Comparison of ENCODE assay signal across 13 cellular contexts in genomic region chr5:126448720-126449119, GRCh38. TPM values are rescaled to one million over a fixed set of nuclear protein-coding genes. Genes with fewer than 3 reads are reported as not detected.
DNase-seq lines count a peak whose midpoint lies in the region; ATAC-seq and TF ChIP-seq lines count a peak whose summit lies in the region.
"Had no signal": no experiment of that assay in that cellular context is flagged by ENCODE, and none has a peak within 500 bp of the region (broad histone marks: within the 10 kb centered on the region; RNA-seq: fewer than 3 reads in every experiment).

No MANE protein-coding gene starts in this region.

- no peak for TF ChIP-seq CTCF in RWPE2 (IDR thresholded peaks at IDR 0.05; ENCODE audit: poor library complexity, severe bottlenecking)

- H3K36me3 ChIP-seq in RWPE2 (ENCODE audit: low read depth): peaks cover 20% of the 10 kb centered on the region
- no peaks in the 10 kb centered on the region for H3K36me3 ChIP-seq in thymus (ENCODE audit: control insufficient read depth, insufficient read depth)
- H3K36me3 ChIP-seq: adrenal gland had no signal

- H3K4me1 ChIP-seq in RWPE2 (ENCODE audit: insufficient read depth, poor library complexity, severe bottlenecking): peaks cover 48% of the 10 kb centered on the region
- peaks cover 24% of the 10 kb centered on the region for H3K4me1 ChIP-seq in thymus (ENCODE audit: control insufficient read depth, insufficient read depth, low read length)

- H3K9me3 ChIP-seq in RWPE2 (ENCODE audit: severe bottlenecking): no peaks in the 10 kb centered on the region
- no peaks in the 10 kb centered on the region for H3K9me3 ChIP-seq in thymus (ENCODE audit: control insufficient read depth)
- H3K9me3 ChIP-seq: adrenal gland had no signal

- peak overlapping the region; percentile 96 for H3K27ac ChIP-seq in RWPE2 (ENCODE audit: poor library complexity, severe bottlenecking)
- H3K27ac ChIP-seq in epithelial cell of prostate: peak overlapping the region; percentile 99
- H3K27ac ChIP-seq in thymus (ENCODE audit: low read depth): peak overlapping the region; percentile 58

- H3K27me3 ChIP-seq in RWPE2 (ENCODE audit: insufficient read depth, poor library complexity, severe bottlenecking): no peaks in the 10 kb centered on the region
- H3K27me3 ChIP-seq in thymus (ENCODE audit: control insufficient read depth, insufficient read depth): no peaks in the 10 kb centered on the region
- H3K27me3 ChIP-seq: adrenal gland had no signal

- H3K36me3 Mint-ChIP-seq in activated T-cell treated with anti-CD3 and anti-CD28 coated beads, Interleukin-2, amount 50 U/mL, for 72 hours (ENCODE audit: insufficient read depth in 2 of 2): peaks cover 2 to 5% of the 10 kb centered on the region in 2 donors

- H3K4me3 ChIP-seq in RWPE2 (ENCODE audit: severe bottlenecking) (no peak overlapping the region), thymus (ENCODE audit: low read length) (no peak overlapping the region)
- H3K4me3 ChIP-seq: adrenal gland had no signal

- H3K4me3 Mint-ChIP-seq in activated T-cell treated with anti-CD3 and anti-CD28 coated beads, Interleukin-2, amount 50 U/mL, for 72 hours: peak overlapping the region; percentile 7 to 65

- H3K4me1 Mint-ChIP-seq in activated T-cell treated with anti-CD3 and anti-CD28 coated beads, Interleukin-2, amount 50 U/mL, for 72 hours (ENCODE audit: low read depth): peaks cover 100% of the 10 kb centered on the region

- DNase-seq in activated T-cell treated with anti-CD3 and anti-CD28 coated beads, Interleukin-2, amount 50 U/mL, for 72 hours: no peak
- DNase-seq in activated T-cell treated with anti-CD3 and anti-CD28 coated beads for 4 hours (no peak), RWPE2 (ENCODE audit: low spot score) (no peak), epithelial cell of prostate (ENCODE audit: low read depth, low spot score) (no peak)
- DNase-seq: adrenal gland; AML-193; dermis blood vessel endothelial cell; NCI-H1694 treated with DMSO at 0.1 percent for 48 hours; stimulated activated CD4-positive, alpha-beta T cell treated with anti-CD3 and anti-CD28 coated beads, Interleukin-1b, Interleukin-23, amount 100 ng/mL, for 48 hours had no signal

- H3K27ac Mint-ChIP-seq in activated T-cell treated with anti-CD3 and anti-CD28 coated beads, Interleukin-2, amount 50 U/mL, for 72 hours: peak overlapping the region; percentile 59

- peaks cover 2% of the 10 kb centered on the region in 2 donors for H3K9me3 Mint-ChIP-seq in activated T-cell treated with anti-CD3 and anti-CD28 coated beads, Interleukin-2, amount 50 U/mL, for 72 hours

- no peaks in the 10 kb centered on the region for H3K27me3 Mint-ChIP-seq in activated T-cell treated with anti-CD3 and anti-CD28 coated beads, Interleukin-2, amount 50 U/mL, for 72 hours (ENCODE audit: low read depth)

- no peak for ATAC-seq in activated T-cell treated with anti-CD3 and anti-CD28 coated beads, Interleukin-2, amount 50 U/mL, for 72 hours (replicated peaks in 1 of 2)
- no peak for ATAC-seq in RWPE2 (ENCODE audit: low read depth)
- no peak for ATAC-seq in HG02623 (IDR thresholded peaks at IDR 0.05; ENCODE audit: unreplicated experiment)
- no peak for ATAC-seq in HG03025 (IDR thresholded peaks at IDR 0.05; ENCODE audit: low FRiP score, unreplicated experiment)
- ATAC-seq in HG03439 (IDR thresholded peaks at IDR 0.05; ENCODE audit: unreplicated experiment): no peak

- 86% methylated on average over 8 of the region's 8 CpGs for WGBS in thymus

RNA-seq across cellular contexts. Expression of gene GRAMD2B, which starts 25.5 kb away (rescaled TPM):
- total RNA-seq in activated T-cell treated with anti-CD3 and anti-CD28 coated beads, Interleukin-2, amount 50 U/mL, for 72 hours: 10 to 100 TPM; 12.7 to 15.7 TPM
- polyA plus RNA-seq in thymus: 38.4 TPM
